Comparison of ENCODE assay signal across 12 cellular contexts in genomic region chr1:16981269-16981849, GRCh38. TPM values are rescaled to one million over a fixed set of nuclear protein-coding genes. Genes with fewer than 3 reads are reported as not detected.
DNase-seq lines count a peak whose midpoint lies in the region; ATAC-seq and TF ChIP-seq lines count a peak whose summit lies in the region.
"Had no signal": no experiment of that assay in that cellular context is flagged by ENCODE, and none has a peak within 500 bp of the region (broad histone marks: within the 10 kb centered on the region; RNA-seq: fewer than 3 reads in every experiment).

No MANE protein-coding gene starts in this region.

- H3K4me1 ChIP-seq in HEK293 (ENCODE audit: control insufficient read depth, insufficient read depth, low read length) (no peaks in the 10 kb centered on the region), mesenchymal stem cell (ENCODE audit: control insufficient read depth, insufficient read depth, low read depth, low read length) (peaks cover 45% of the 10 kb centered on the region), gastrocnemius medialis (no peaks in the 10 kb centered on the region)
- H3K4me1 ChIP-seq: parathyroid adenoma had no signal

- H3K27me3 ChIP-seq in mesenchymal stem cell (ENCODE audit: control insufficient read depth in 1 of 2, insufficient read depth in 1 of 2, low read length in 2 of 2), result no peaks in the 10 kb centered on the region
- H3K27me3 ChIP-seq in gastrocnemius medialis, result peaks cover 4 to 14% (median 13%) of the 10 kb centered on the region in 3 donors
- no peaks in the 10 kb centered on the region for H3K27me3 ChIP-seq in WERI-Rb-1 (ENCODE audit: insufficient read depth, low read depth, severe bottlenecking)

- H3K9ac ChIP-seq in mesenchymal stem cell (ENCODE audit: low read length), result peak overlapping the region; percentile 94
- H3K9ac ChIP-seq: parathyroid adenoma had no signal

- no peak overlapping the region for H2BK120ac ChIP-seq in mesenchymal stem cell (ENCODE audit: low read depth, low read length)

- H3K79me1 ChIP-seq in mesenchymal stem cell (replicated peaks; ENCODE audit: low read length, poor library complexity, severe bottlenecking), result peaks cover 7% of the 10 kb centered on the region

- H3K36me3 ChIP-seq in HEK293 (ENCODE audit: control insufficient read depth in 2 of 2, insufficient read depth in 1 of 2, low read length in 2 of 2) (peaks cover 0 to 16% of the 10 kb centered on the region in 2 experiments; a peak in 2 of 3 replicates), mesenchymal stem cell (ENCODE audit: control insufficient read depth in 1 of 2, insufficient read depth in 2 of 2, low read depth in 1 of 2, low read length in 2 of 2) (peaks cover 21 to 46% of the 10 kb centered on the region in 2 experiments), gastrocnemius medialis (no peaks in the 10 kb centered on the region), WERI-Rb-1 (peaks cover 7% of the 10 kb centered on the region; the same call in 1 of the 2 replicates)

- POLR2A ChIA-PET in HEK293 (lab: Yijun Ruan, JAX), result interaction anchor here (1.1 to 5.3 kb wide), 4 partner anchors 10 to 14 kb away, joined by 3 to 23 read pairs (median 6); no protein-coding TSS in a partner anchor
- POLR2A ChIA-PET in activated CD8-positive, alpha-beta T cell treated with anti-CD3 and anti-CD28 coated beads for 36 hours (lab: Charles Lee), result interaction anchor here (0.5 to 0.8 kb wide), 2 partner anchors 35 to 44 kb away, joined by 3 to 5 read pairs; no protein-coding TSS in a partner anchor

- H2BK5ac ChIP-seq in mesenchymal stem cell (ENCODE audit: low read depth, low read length, poor library complexity, severe bottlenecking), result peak overlapping the region; percentile 32

- TF ChIP-seq CTCF in HEK293 (tag by site-specific recombination; IDR thresholded peaks at IDR 0.05) (no peak), astrocyte of the spinal cord (IDR thresholded peaks at IDR 0.05; ENCODE audit: low read depth, low read length) (no peak), gastrocnemius medialis (IDR thresholded peaks at IDR 0.05 in 4 of 5, conservative IDR thresholded peaks at IDR 0.05 in 1 of 5) (no peak), WERI-Rb-1 (IDR thresholded peaks at IDR 0.05; ENCODE audit: low read depth, low read length) (no peak)
- TF ChIP-seq CTCF in activated CD8-positive, alpha-beta T cell treated with anti-CD3 and anti-CD28 coated beads for 36 hours (IDR thresholded peaks at IDR 0.05), result no peak

- intact Hi-C loops in gastrocnemius medialis (cut with DNase I; ENCODE audit: low total_unique reads), result no loop called here
- intact Hi-C loops in activated CD8-positive, alpha-beta T cell treated with anti-CD3 and anti-CD28 coated beads for 36 hours (cut with micrococcal nuclease), result no loop called here

- H3K27ac ChIP-seq in HEK293 (ENCODE audit: extremely low read depth, low read depth, low read length) (no peak overlapping the region), mesenchymal stem cell (ENCODE audit: low read length, poor library complexity, severe bottlenecking) (peak overlapping the region; percentile 57), gastrocnemius medialis (no peak overlapping the region), WERI-Rb-1 (no peak overlapping the region)
- H3K27ac ChIP-seq: parathyroid adenoma had no signal

- H4K8ac ChIP-seq in mesenchymal stem cell (ENCODE audit: low read length), result peak overlapping the region; percentile 41

- H3K23ac ChIP-seq in mesenchymal stem cell (ENCODE audit: low read length in 2 of 2), result peak overlapping the region in 1 of 2 experiments; percentile 14

- peaks cover 5% of the 10 kb centered on the region for H3K36me3 Mint-ChIP-seq in activated CD8-positive, alpha-beta T cell treated with anti-CD3 and anti-CD28 coated beads for 36 hours (ENCODE audit: low read depth)

- no peaks in the 10 kb centered on the region for H3K9me3 Mint-ChIP-seq in activated CD8-positive, alpha-beta T cell treated with anti-CD3 and anti-CD28 coated beads for 36 hours

- ATAC-seq in gastrocnemius medialis, result no peak
- no peak for ATAC-seq in activated CD8-positive, alpha-beta T cell treated with anti-CD3 and anti-CD28 coated beads for 36 hours

- in situ Hi-C loops in astrocyte of the spinal cord (cut with HindIII; ENCODE audit: low sequenced_read_pairs), result no loop called here
- in situ Hi-C loops in gastrocnemius medialis (cut with MboI; ENCODE audit: low sequenced_read_pairs in 4 of 4), result no loop called here

- no peak overlapping the region for H3K27ac Mint-ChIP-seq in activated CD8-positive, alpha-beta T cell treated with anti-CD3 and anti-CD28 coated beads for 36 hours

- 60% methylated on average over 10 of the region's 10 CpGs for WGBS in mesenchymal stem cell

- DNase-seq in AG08395 (ENCODE audit: low spot score) (peak; percentile 84), astrocyte of the spinal cord (ENCODE audit: low read depth, low spot score) (peak; percentile 87), mesenchymal stem cell (peak; percentile 82), gastrocnemius medialis (no peak), WERI-Rb-1 (no peak)
- DNase-seq in activated CD8-positive, alpha-beta T cell treated with anti-CD3 and anti-CD28 coated beads for 36 hours, result no peak
- no peak for DNase-seq in stimulated activated CD8-positive, alpha-beta memory T cell treated with anti-CD3 and anti-CD28 coated beads, Interleukin-4, amount 100 ng/mL, for 48 hours
- DNase-seq: activated CD4-positive, alpha-beta T cell treated with anti-CD3 and anti-CD28 coated beads for 48 hours; DMS79 treated with DMSO at 0.1 percent for 48 hours; NCI-H510A had no signal

- no peaks in the 10 kb centered on the region for H3K9me3 ChIP-seq in HEK293 (ENCODE audit: control insufficient read depth, insufficient read depth, low read depth, low read length)
- H3K9me3 ChIP-seq in mesenchymal stem cell (ENCODE audit: control insufficient read depth, low read length), result no peaks in the 10 kb centered on the region
- H3K9me3 ChIP-seq in gastrocnemius medialis, result no peaks in the 10 kb centered on the region
- H3K9me3 ChIP-seq in WERI-Rb-1 (ENCODE audit: severe bottlenecking), result no peaks in the 10 kb centered on the region

- peak overlapping the region; percentile 86 for H2AK5ac ChIP-seq in mesenchymal stem cell (ENCODE audit: low read length, severe bottlenecking)

- H2BK12ac ChIP-seq in mesenchymal stem cell (ENCODE audit: low read length in 2 of 2), result peak overlapping the region in 1 of 2 experiments; percentile 80

- peak overlapping the region in 1 of 2 experiments; percentile 18 for H3K14ac ChIP-seq in mesenchymal stem cell (ENCODE audit: low read length in 2 of 2)

- H4K91ac ChIP-seq in mesenchymal stem cell (ENCODE audit: low read length), result peak overlapping the region; percentile 37

- H3K4me3 ChIP-seq in HEK293 (ENCODE audit: low read depth, low read length), result no peak overlapping the region
- peak overlapping the region; percentile 79 for H3K4me3 ChIP-seq in astrocyte of the spinal cord (ENCODE audit: low read depth, low read length)
- H3K4me3 ChIP-seq in mesenchymal stem cell (ENCODE audit: insufficient read depth in 1 of 2, low read depth in 1 of 2, low read length in 2 of 2), result peak overlapping the region in 1 of 2 experiments; percentile 98
- no peak overlapping the region for H3K4me3 ChIP-seq in gastrocnemius medialis
- no peak overlapping the region for H3K4me3 ChIP-seq in WERI-Rb-1 (ENCODE audit: low read depth, low read length)

- peaks cover 4% of the 10 kb centered on the region for H3K4me1 Mint-ChIP-seq in activated CD8-positive, alpha-beta T cell treated with anti-CD3 and anti-CD28 coated beads for 36 hours (ENCODE audit: low read depth)

- CTCF ChIA-PET in HEK293 (lab: Yijun Ruan, JAX), result interaction anchor here (0.7 to 1.8 kb wide), 4 partner anchors 15 to 65 kb away, joined by 3 to 6 read pairs (median 4); no protein-coding TSS in a partner anchor
- CTCF ChIA-PET in activated CD8-positive, alpha-beta T cell treated with anti-CD3 and anti-CD28 coated beads for 36 hours (lab: Charles Lee), result no interaction called here

- peaks cover 20% of the 10 kb centered on the region for H3K27me3 Mint-ChIP-seq in activated CD8-positive, alpha-beta T cell treated with anti-CD3 and anti-CD28 coated beads for 36 hours

- H3K4me3 Mint-ChIP-seq in activated CD8-positive, alpha-beta T cell treated with anti-CD3 and anti-CD28 coated beads for 36 hours, result no peak overlapping the region

- H3K4ac ChIP-seq in mesenchymal stem cell (ENCODE audit: low read depth in 1 of 2, low read length in 2 of 2), result peak overlapping the region in 1 of 2 experiments; percentile 56

- H2AFZ ChIP-seq in mesenchymal stem cell (ENCODE audit: low read depth, low read length), result peak overlapping the region; percentile 18
- H2AFZ ChIP-seq: parathyroid adenoma had no signal

- H3K18ac ChIP-seq in mesenchymal stem cell (ENCODE audit: low read depth in 1 of 2, low read length in 2 of 2), result peak overlapping the region in 1 of 2 experiments; percentile 86

- H3K4me2 ChIP-seq in mesenchymal stem cell (ENCODE audit: low read length, poor library complexity, severe bottlenecking), result no peak overlapping the region

- no peak overlapping the region for H2BK15ac ChIP-seq in mesenchymal stem cell (ENCODE audit: low read depth, poor library complexity, severe bottlenecking)

- no peak for TF ChIP-seq POLR2A in gastrocnemius medialis (IDR thresholded peaks at IDR 0.05)

TF ChIP-seq in HEK293, 187 proteins besides CTCF, POLR2A, EP300 and RAD21 (continues in another document):
- TF ChIP-seq ZNF292 (tag by site-specific recombination; IDR thresholded peaks at IDR 0.05; ENCODE audit: borderline replicate concordance, low read depth), result no peak

RNA-seq across cellular contexts. Expression of gene MFAP2, which starts 0.9 kb away (rescaled TPM):
- polyA plus RNA-seq in mesenchymal stem cell (2013, experiment 1 of 2), result 167 TPM
- polyA plus RNA-seq in mesenchymal stem cell (2013, experiment 2 of 2), result 167 TPM
- total RNA-seq in gastrocnemius medialis, result 1 to 10 TPM in 1 of 4 donors, under 1 TPM in 2, not detected in 1; 0.34 to 1.8 (median 0.36) TPM
- not detected for total RNA-seq in activated CD8-positive, alpha-beta T cell treated with anti-CD3 and anti-CD28 coated beads for 36 hours

RNA-seq across cellular contexts. Expression of gene ATP13A2, which starts 30.4 kb away (rescaled TPM):
- 27.8 TPM for polyA plus RNA-seq in mesenchymal stem cell (2013, experiment 1 of 2)
- polyA plus RNA-seq in mesenchymal stem cell (2013, experiment 2 of 2), result 27.3 TPM
- total RNA-seq in gastrocnemius medialis, result 10 to 100 TPM; 17.9 to 37.0 (median 26.8) TPM
- 10 to 100 TPM; 21.4 to 24.1 TPM for total RNA-seq in activated CD8-positive, alpha-beta T cell treated with anti-CD3 and anti-CD28 coated beads for 36 hours

RNA-seq across cellular contexts. Expression of gene CROCC, which starts 59.6 kb away (rescaled TPM):
- 7.4 TPM for polyA plus RNA-seq in mesenchymal stem cell (2013, experiment 1 of 2)
- polyA plus RNA-seq in mesenchymal stem cell (2013, experiment 2 of 2), result 6.9 TPM
- total RNA-seq in gastrocnemius medialis, result 1 to 10 TPM; 3.0 to 8.0 (median 5.3) TPM
- total RNA-seq in activated CD8-positive, alpha-beta T cell treated with anti-CD3 and anti-CD28 coated beads for 36 hours, result 10 to 100 TPM; 27.7 to 28.5 TPM

Comparison
In these comparisons a context has a peak if more than half of its experiments do, and no peak if none do; other contexts are left out.
1. DNase-seq: peak in AG08395 (single experiment), astrocyte of the spinal cord (single experiment) and mesenchymal stem cell (single experiment); none in gastrocnemius medialis (0 of 2), activated CD8-positive, alpha-beta T cell treated with anti-CD3 and anti-CD28 coated beads for 36 hours (single experiment), WERI-Rb-1 (single experiment) and stimulated activated CD8-positive, alpha-beta memory T cell treated with anti-CD3 and anti-CD28 coated beads, Interleukin-4, amount 100 ng/mL, for 48 hours (single experiment).